ENCODE assay signal across 2 cellular contexts in the genomic region with DNA sequence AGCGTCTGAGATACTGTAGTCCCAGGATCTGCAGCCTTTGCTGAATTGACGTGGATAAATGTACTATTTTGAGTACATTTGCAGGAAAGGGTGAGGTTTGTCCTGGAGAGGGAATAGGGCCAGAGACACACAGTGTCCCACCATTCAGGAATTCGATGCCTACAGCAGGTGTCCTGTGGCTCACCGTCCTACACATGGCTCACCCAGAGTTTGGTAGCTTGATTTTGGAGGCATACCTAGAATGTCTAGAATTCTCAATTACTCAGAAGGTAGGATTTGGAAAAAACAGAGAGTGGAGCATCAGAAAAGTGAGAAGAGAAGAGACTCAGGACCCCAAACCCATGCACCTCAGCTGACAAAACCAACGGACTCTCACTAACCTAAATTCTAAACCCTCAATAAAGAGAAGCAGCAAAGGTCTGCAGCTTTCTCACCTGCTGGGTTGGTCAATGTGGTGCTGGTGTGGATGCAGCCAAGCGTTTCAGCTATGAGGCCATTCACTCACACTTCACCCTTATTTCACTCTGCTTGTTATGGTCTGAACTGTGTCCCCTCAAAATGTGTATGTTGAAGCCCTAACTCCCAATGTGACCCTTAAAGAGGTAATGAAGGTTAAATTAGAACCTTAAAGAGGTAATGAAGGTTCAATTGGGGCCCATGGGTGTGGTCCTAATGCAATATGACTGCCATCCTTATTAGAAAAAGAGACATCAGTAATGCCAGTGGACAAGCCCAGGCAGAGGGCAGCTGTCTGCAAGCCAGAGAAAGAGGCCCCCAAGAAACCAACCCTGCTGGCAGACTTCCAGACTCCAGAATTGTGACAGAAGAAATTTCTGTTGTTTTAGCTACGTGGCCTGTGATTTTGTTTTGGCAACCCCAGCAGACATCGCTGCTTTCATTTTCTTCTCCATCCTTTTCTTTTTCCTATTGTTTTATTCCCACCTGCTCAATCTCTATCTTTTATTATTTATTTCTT.
TF ChIP-seq lines count a peak whose summit lies in the region.

No MANE protein-coding gene starts in this region.

TF ChIP-seq in WTC11, 78 proteins besides CTCF, POLR2A, EP300 and RAD21 (continued from another document):
- TF ChIP-seq, protein P1, sequence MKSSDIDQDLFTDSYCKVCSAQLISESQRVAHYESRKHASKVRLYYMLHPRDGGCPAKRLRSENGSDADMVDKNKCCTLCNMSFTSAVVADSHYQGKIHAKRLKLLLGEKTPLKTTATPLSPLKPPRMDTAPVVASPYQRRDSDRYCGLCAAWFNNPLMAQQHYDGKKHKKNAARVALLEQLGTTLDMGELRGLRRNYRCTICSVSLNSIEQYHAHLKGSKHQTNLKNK (CRISPR knock-in tag; IDR thresholded peaks at IDR 0.05), result no peak
- TF ChIP-seq ZNF671 (CRISPR knock-in tag; IDR thresholded peaks at IDR 0.05) (no peak), SMAD3 (CRISPR knock-in tag; IDR thresholded peaks at IDR 0.05; ENCODE audit: borderline replicate concordance) (no peak), GTF2I (CRISPR knock-in tag; conservative IDR thresholded peaks at IDR 0.05) (no peak), ESRRA (CRISPR knock-in tag; IDR thresholded peaks at IDR 0.05; ENCODE audit: borderline replicate concordance) (no peak), OVOL2 (CRISPR knock-in tag; IDR thresholded peaks at IDR 0.05; ENCODE audit: borderline replicate concordance) (no peak)
- TF ChIP-seq, protein P2, sequence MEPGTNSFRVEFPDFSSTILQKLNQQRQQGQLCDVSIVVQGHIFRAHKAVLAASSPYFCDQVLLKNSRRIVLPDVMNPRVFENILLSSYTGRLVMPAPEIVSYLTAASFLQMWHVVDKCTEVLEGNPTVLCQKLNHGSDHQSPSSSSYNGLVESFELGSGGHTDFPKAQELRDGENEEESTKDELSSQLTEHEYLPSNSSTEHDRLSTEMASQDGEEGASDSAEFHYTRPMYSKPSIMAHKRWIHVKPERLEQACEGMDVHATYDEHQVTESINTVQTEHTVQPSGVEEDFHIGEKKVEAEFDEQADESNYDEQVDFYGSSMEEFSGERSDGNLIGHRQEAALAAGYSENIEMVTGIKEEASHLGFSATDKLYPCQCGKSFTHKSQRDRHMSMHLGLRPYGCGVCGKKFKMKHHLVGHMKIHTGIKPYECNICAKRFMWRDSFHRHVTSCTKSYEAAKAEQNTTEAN (CRISPR knock-in tag; IDR thresholded peaks at IDR 0.05), result no peak

TF ChIP-seq in HEK293T, 16 proteins besides CTCF, POLR2A, EP300 and RAD21 (continued from another document):
- TF ChIP-seq FOXM1 (IDR thresholded peaks at IDR 0.05; ENCODE audit: borderline replicate concordance) (no peak), SP1 (IDR thresholded peaks at IDR 0.05) (no peak), L3MBTL2 (conservative IDR thresholded peaks at IDR 0.05) (no peak), ARNT (IDR thresholded peaks at IDR 0.05) (no peak)
- TF ChIP-seq, protein P3, sequence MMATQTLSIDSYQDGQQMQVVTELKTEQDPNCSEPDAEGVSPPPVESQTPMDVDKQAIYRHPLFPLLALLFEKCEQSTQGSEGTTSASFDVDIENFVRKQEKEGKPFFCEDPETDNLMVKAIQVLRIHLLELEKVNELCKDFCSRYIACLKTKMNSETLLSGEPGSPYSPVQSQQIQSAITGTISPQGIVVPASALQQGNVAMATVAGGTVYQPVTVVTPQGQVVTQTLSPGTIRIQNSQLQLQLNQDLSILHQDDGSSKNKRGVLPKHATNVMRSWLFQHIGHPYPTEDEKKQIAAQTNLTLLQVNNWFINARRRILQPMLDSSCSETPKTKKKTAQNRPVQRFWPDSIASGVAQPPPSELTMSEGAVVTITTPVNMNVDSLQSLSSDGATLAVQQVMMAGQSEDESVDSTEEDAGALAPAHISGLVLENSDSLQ (IDR thresholded peaks at IDR 0.05), result no peak
